In genomic region chr1:178174539-178174938, GRCh38 we compare ENCODE assay signal across 1 cellular context.
TF ChIP-seq lines count a peak whose summit lies in the region.

No MANE protein-coding gene starts in this region.

TF ChIP-seq in SK-N-SH treated with all-trans-retinoic acid at 6 μM for 48 hours, 23 proteins besides CTCF, POLR2A, EP300 and RAD21 (continued from another document):
- TF ChIP-seq CREB5 (CRISPR knock-in tag; IDR thresholded peaks at IDR 0.05; ENCODE audit: low read depth) (no peak), SNAI2 (CRISPR knock-in tag; IDR thresholded peaks at IDR 0.05) (no peak), ARNTL (CRISPR knock-in tag; IDR thresholded peaks at IDR 0.05; ENCODE audit: borderline replicate concordance, low read depth) (no peak), ZNF565 (CRISPR knock-in tag; conservative IDR thresholded peaks at IDR 0.05; ENCODE audit: low read depth) (no peak), TOX (CRISPR knock-in tag; IDR thresholded peaks at IDR 0.05; ENCODE audit: borderline replicate concordance) (no peak)
